Comparison of ENCODE assay signal across 8 cellular contexts in the genomic region with DNA sequence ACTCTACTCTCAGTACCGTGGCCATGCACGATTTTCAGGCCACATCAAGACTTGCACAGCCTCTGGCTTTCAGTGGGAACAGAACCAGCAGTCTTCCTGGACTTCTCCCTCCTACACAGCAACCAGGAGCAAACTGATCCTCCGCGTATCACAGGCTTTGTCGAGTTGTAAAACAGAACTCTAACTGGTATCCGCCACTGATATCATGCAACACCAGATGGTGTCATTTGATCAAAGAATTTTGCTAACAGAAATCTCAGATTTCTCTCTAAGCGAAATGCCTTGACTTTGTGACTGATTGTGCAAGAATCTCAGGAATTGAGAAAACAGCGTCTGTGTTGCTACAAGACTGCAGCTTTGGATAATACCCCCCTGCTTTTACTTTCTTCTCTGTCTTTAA.
DNase-seq lines count a peak whose midpoint lies in the region; ATAC-seq and TF ChIP-seq lines count a peak whose summit lies in the region.

No MANE protein-coding gene starts in this region.

- no peaks in the 10 kb centered on the region for H3K27me3 ChIP-seq in SJSA1 (replicated peaks)

- H3K27ac ChIP-seq in SJSA1: peak overlapping the region; percentile 91

- no peaks in the 10 kb centered on the region for H3K36me3 ChIP-seq in SJSA1

- H3K4me1 ChIP-seq in SJSA1 (replicated peaks): peaks cover 27% of the 10 kb centered on the region

- peak; percentile 41 for TF ChIP-seq CTCF in retinal pigment epithelial cell (conservative IDR thresholded peaks at IDR 0.05; ENCODE audit: low read depth, low read length)

- intact Hi-C loops in Right ventricle myocardium superior (cut with DNase I): no loop called here

- H3K9me3 ChIP-seq in SJSA1 (replicated peaks): peaks cover 4% of the 10 kb centered on the region

- no peak overlapping the region for H3K4me3 ChIP-seq in SJSA1
- no peak overlapping the region for H3K4me3 ChIP-seq in retinal pigment epithelial cell (ENCODE audit: low read length)

- peak; percentile 85 for ATAC-seq in Right ventricle myocardium superior (ENCODE audit: poor library complexity)

- DNase-seq in DMS 273 treated with DMSO at 0.1 percent for 48 hours (lab: John Stamatoyannopoulos, UW) (peak; percentile 12), SJSA1 (ENCODE audit: low read depth in 1 of 2, low spot score in 2 of 2) (peak; percentile 62 to 86), Right ventricle myocardium superior (no peak), retinal pigment epithelial cell (ENCODE audit: low read depth) (peak; percentile 67), CD1c-positive myeloid dendritic cell (ENCODE audit: extremely low spot score) (no peak), NCI-H82 treated with DMSO at 0.1 percent for 48 hours (lab: John Stamatoyannopoulos, UW; ENCODE audit: unreplicated experiment) (no peak), NCI-H1417 (lab: John Stamatoyannopoulos, UW) (no peak), nucleus accumbens (lab: John Stamatoyannopoulos, UW) (no peak)

Comparison
In these comparisons a context has a peak if more than half of its experiments do, and no peak if none do; other contexts are left out.
1. DNase-seq: peak in DMS 273 treated with DMSO at 0.1 percent for 48 hours (single experiment), SJSA1 (2 of 2) and retinal pigment epithelial cell (single experiment); none in Right ventricle myocardium superior (single experiment), CD1c-positive myeloid dendritic cell (single experiment), NCI-H82 treated with DMSO at 0.1 percent for 48 hours (single experiment), NCI-H1417 (0 of 3) and nucleus accumbens (0 of 56).